In genomic region chr10:48331436-48331835, GRCh38 we compare ENCODE assay signal across 21 cellular contexts. TPM values are rescaled to one million over a fixed set of nuclear protein-coding genes. Genes with fewer than 3 reads are reported as not detected.
DNase-seq lines count a peak whose midpoint lies in the region; ATAC-seq and TF ChIP-seq lines count a peak whose summit lies in the region.
"Had no signal": no experiment of that assay in that cellular context is flagged by ENCODE, and none has a peak within 500 bp of the region (broad histone marks: within the 10 kb centered on the region; RNA-seq: fewer than 3 reads in every experiment).

No MANE protein-coding gene starts in this region.

- H3K4me3 Mint-ChIP-seq in activated T-cell treated with anti-CD3 and anti-CD28 coated beads, Interleukin-2, amount 50 U/mL, for 72 hours: peak overlapping the region in 1 of 2 donors; percentile 53
- no peak overlapping the region for H3K4me3 Mint-ChIP-seq in activated T-cell treated with anti-CD3 and anti-CD28 coated beads, Interleukin-2, amount 50 U/mL, for 4 hours

- peaks cover 0 to 6% of the 10 kb centered on the region in 2 donors for H3K9me3 Mint-ChIP-seq in activated T-cell treated with anti-CD3 and anti-CD28 coated beads, Interleukin-2, amount 50 U/mL, for 72 hours
- peaks cover 4% of the 10 kb centered on the region for H3K9me3 Mint-ChIP-seq in activated T-cell treated with anti-CD3 and anti-CD28 coated beads, Interleukin-2, amount 50 U/mL, for 4 hours

- ATAC-seq in activated T-cell treated with anti-CD3 and anti-CD28 coated beads, Interleukin-2, amount 50 U/mL, for 72 hours (replicated peaks in 1 of 2): peak; percentile 55 to 79
- no peak for ATAC-seq in activated T-cell treated with anti-CD3 and anti-CD28 coated beads, Interleukin-2, amount 50 U/mL, for 4 hours
- ATAC-seq in HG02759 (IDR thresholded peaks at IDR 0.05; ENCODE audit: unreplicated experiment): peak; percentile 61
- ATAC-seq in HG03045 (IDR thresholded peaks at IDR 0.05; ENCODE audit: unreplicated experiment): no peak
- no peak for ATAC-seq in HG02642 (IDR thresholded peaks at IDR 0.05; ENCODE audit: poor library complexity, unreplicated experiment)
- ATAC-seq: PC-3 had no signal

- no peak for TF ChIP-seq CTCF in GM12865 (IDR thresholded peaks at IDR 0.05; ENCODE audit: insufficient read depth, low read depth, low read length, missing control alignments)

- H3K36me3 Mint-ChIP-seq in activated T-cell treated with anti-CD3 and anti-CD28 coated beads, Interleukin-2, amount 50 U/mL, for 72 hours (ENCODE audit: insufficient read depth in 2 of 2): peaks cover 13 to 15% of the 10 kb centered on the region in 2 donors
- peaks cover 29% of the 10 kb centered on the region for H3K36me3 Mint-ChIP-seq in activated T-cell treated with anti-CD3 and anti-CD28 coated beads, Interleukin-2, amount 50 U/mL, for 4 hours (ENCODE audit: insufficient read depth)

- peak; percentile 12 to 24 for DNase-seq in activated T-cell treated with anti-CD3 and anti-CD28 coated beads, Interleukin-2, amount 50 U/mL, for 72 hours
- no peak for DNase-seq in activated T-cell treated with anti-CD3 and anti-CD28 coated beads, Interleukin-2, amount 50 U/mL, for 4 hours
- DNase-seq in GM12865 (ENCODE audit: low read depth) (peak; percentile 37), erythroblast (lab: John Stamatoyannopoulos, UW) (peak; percentile 4 to 12), inferior parietal cortex (ENCODE audit: extremely low spot score) (no peak)
- DNase-seq: BE2C; CD4-positive, CD25-positive, alpha-beta regulatory T cell; COR-L47; DMS 273 treated with DMSO at 0.1 percent for 48 hours; DND-41; NCI-H1417; NCI-H187; NCI-H2107; NCI-H226; NCI-H524; PC-3; SJCRH30 had no signal

- no peaks in the 10 kb centered on the region for H3K27me3 Mint-ChIP-seq in activated T-cell treated with anti-CD3 and anti-CD28 coated beads, Interleukin-2, amount 50 U/mL, for 72 hours (ENCODE audit: low read depth)
- H3K27me3 Mint-ChIP-seq in activated T-cell treated with anti-CD3 and anti-CD28 coated beads, Interleukin-2, amount 50 U/mL, for 4 hours (ENCODE audit: low read depth): no peaks in the 10 kb centered on the region
- H3K27me3 Mint-ChIP-seq: CD4-positive, CD25-positive, alpha-beta regulatory T cell had no signal

- no peak overlapping the region for H3K4me3 ChIP-seq in GM12865 (ENCODE audit: low read depth, low read length)
- H3K4me3 ChIP-seq: SJCRH30 had no signal

- no peak for TF ChIP-seq POLR2A in erythroblast (IDR thresholded peaks at IDR 0.05; ENCODE audit: low read length)

- peak overlapping the region; percentile 31 for H3K27ac Mint-ChIP-seq in activated T-cell treated with anti-CD3 and anti-CD28 coated beads, Interleukin-2, amount 50 U/mL, for 72 hours

- peaks cover 41% of the 10 kb centered on the region for H3K4me1 Mint-ChIP-seq in activated T-cell treated with anti-CD3 and anti-CD28 coated beads, Interleukin-2, amount 50 U/mL, for 72 hours (ENCODE audit: low read depth)
- H3K4me1 Mint-ChIP-seq in activated T-cell treated with anti-CD3 and anti-CD28 coated beads, Interleukin-2, amount 50 U/mL, for 4 hours (ENCODE audit: low read depth): peaks cover 35% of the 10 kb centered on the region

RNA-seq across cellular contexts. Expression of gene MAPK8, which starts 25.0 kb away (rescaled TPM):
- total RNA-seq in activated T-cell treated with anti-CD3 and anti-CD28 coated beads, Interleukin-2, amount 50 U/mL, for 72 hours: 10 to 100 TPM; 43.3 to 60.2 TPM
- total RNA-seq in activated T-cell treated with anti-CD3 and anti-CD28 coated beads, Interleukin-2, amount 50 U/mL, for 4 hours: 10 to 100 TPM; 31.5 to 34.5 (median 33.7) TPM

RNA-seq across cellular contexts. Expression of gene FRMPD2, which starts 56.9 kb away (rescaled TPM):
- not detected for total RNA-seq in activated T-cell treated with anti-CD3 and anti-CD28 coated beads, Interleukin-2, amount 50 U/mL, for 72 hours
- total RNA-seq in activated T-cell treated with anti-CD3 and anti-CD28 coated beads, Interleukin-2, amount 50 U/mL, for 4 hours: not detected
- total RNA-seq: CD4-positive, CD25-positive, alpha-beta regulatory T cell; HT1080; SJCRH30 had no signal

Comparison
In these comparisons a context has a peak if more than half of its experiments do, and no peak if none do; other contexts are left out.
1. ATAC-seq: peak in activated T-cell treated with anti-CD3 and anti-CD28 coated beads, Interleukin-2, amount 50 U/mL, for 72 hours (2 of 2) and HG02759 (single experiment); none in activated T-cell treated with anti-CD3 and anti-CD28 coated beads, Interleukin-2, amount 50 U/mL, for 4 hours (0 of 2), HG03045 (single experiment) and HG02642 (single experiment).
2. DNase-seq: peak in activated T-cell treated with anti-CD3 and anti-CD28 coated beads, Interleukin-2, amount 50 U/mL, for 72 hours (2 of 2), GM12865 (single experiment) and erythroblast (2 of 2); none in activated T-cell treated with anti-CD3 and anti-CD28 coated beads, Interleukin-2, amount 50 U/mL, for 4 hours (single experiment) and inferior parietal cortex (single experiment).